Comparison of ENCODE assay signal across 8 cellular contexts in the genomic region with DNA sequence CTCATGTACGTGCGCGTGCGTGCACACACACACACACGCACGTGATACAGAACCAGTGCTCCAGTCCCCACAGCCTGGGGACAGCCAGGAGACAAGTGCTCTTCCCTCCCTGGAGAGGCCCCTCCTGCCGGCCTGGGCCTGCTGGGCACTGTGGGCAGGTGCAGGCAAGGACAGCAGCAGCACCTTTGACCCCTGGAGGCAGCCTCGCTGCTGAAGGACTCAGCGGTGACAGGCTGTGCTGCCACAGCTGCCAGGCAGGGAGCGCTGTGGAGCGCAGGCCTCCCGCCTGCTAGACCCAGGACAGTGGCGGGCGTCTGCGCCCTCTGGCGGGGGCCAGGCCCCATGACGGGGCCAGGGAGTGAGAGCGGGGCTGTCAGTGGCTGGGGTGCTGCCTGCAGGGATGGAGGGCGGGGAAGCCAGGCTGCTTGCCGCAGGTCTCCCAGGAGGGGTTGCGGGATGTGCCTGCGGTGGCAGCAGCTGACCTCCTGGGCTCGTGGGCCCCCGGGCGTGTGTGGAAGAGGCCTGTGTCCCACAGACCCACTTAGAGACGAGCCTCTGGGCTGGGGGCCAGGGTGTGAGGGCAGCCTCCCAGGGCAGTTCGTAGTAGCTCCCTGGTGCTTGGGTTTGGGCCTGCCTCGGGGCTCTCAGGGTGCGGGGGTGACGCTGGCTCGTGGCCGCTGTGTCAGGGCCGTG.
DNase-seq lines count a peak whose midpoint lies in the region; ATAC-seq and TF ChIP-seq lines count a peak whose summit lies in the region.

No MANE protein-coding gene starts in this region.

- peak overlapping the region; percentile 99 for H3K27ac ChIP-seq in RWPE1
- H3K27ac ChIP-seq in neuronal stem cell (replicated peaks; ENCODE audit: low read length) = no peak overlapping the region

- H3K79me1 ChIP-seq in neuronal stem cell (ENCODE audit: low read depth, low read length) = peaks cover 4% of the 10 kb centered on the region

- WGBS in neuronal stem cell (ENCODE audit: extremely low coverage in 2 of 2, insufficient read length in 2 of 2, insufficient replicate concordance in 1 of 2), 2 donors = no CpG with 5 or more reads among the region's 33 CpGs

- peaks cover 14 to 25% of the 10 kb centered on the region in 2 donors for H3K4me1 ChIP-seq in neuronal stem cell (ENCODE audit: control insufficient read depth in 2 of 2, insufficient read depth in 1 of 2, low read depth in 1 of 2, low read length in 2 of 2)

- H2AFZ ChIP-seq in neuronal stem cell (ENCODE audit: low read length) = no peak overlapping the region

- CTCF ChIA-PET in RWPE1 (lab: Yijun Ruan, JAX) = interaction anchor here (0.5 to 1.4 kb wide), 17 partner anchors 9 to 445 kb away, joined by 3 to 9 read pairs (median 4); no protein-coding TSS in a partner anchor

- H2AK5ac ChIP-seq in neuronal stem cell (ENCODE audit: low read depth, low read length) = peak overlapping the region; percentile 60

- peak overlapping the region; percentile 70 for H3K18ac ChIP-seq in neuronal stem cell (ENCODE audit: low read length)

- no peak overlapping the region for H4K8ac ChIP-seq in neuronal stem cell (ENCODE audit: low read depth, low read length)

- H2BK15ac ChIP-seq in neuronal stem cell (ENCODE audit: low read length) = peak overlapping the region; percentile 69

- ATAC-seq in GM21381 (IDR thresholded peaks at IDR 0.05; ENCODE audit: unreplicated experiment) = peak; percentile 78

- H2BK5ac ChIP-seq in neuronal stem cell (ENCODE audit: low read length) = peak overlapping the region; percentile 77

- POLR2A ChIA-PET in RWPE1 (lab: Yijun Ruan, JAX; ENCODE audit: low non-redundant PET) = no interaction called here

- no peak overlapping the region for H3K9ac ChIP-seq in neuronal stem cell (ENCODE audit: low read depth, low read length, poor library complexity)

- no peak overlapping the region for H2BK120ac ChIP-seq in neuronal stem cell (ENCODE audit: low read depth, low read length)

- peak; percentile 79 for DNase-seq in Caki2 (ENCODE audit: low read depth)
- peak; percentile 84 for DNase-seq in KBM-7
- DNase-seq in RWPE1 (ENCODE audit: low spot score) = peak; percentile 84
- DNase-seq in activated T-helper 1 cell treated with anti-CD3 and anti-CD28 coated beads, Interleukin-2, amount 50 U/mL, for 16 hours (ENCODE audit: low read depth in 1 of 2, low spot score in 1 of 2) = peak; percentile 71 to 86
- DNase-seq in fibroblast of the aortic adventitia (ENCODE audit: low read depth) = peak; percentile 71
- peak; percentile 88 for DNase-seq in neuronal stem cell (ENCODE audit: low spot score)
- DNase-seq in superior temporal gyrus (ENCODE audit: extremely low spot score) = peak; percentile 86

- no peak overlapping the region for H2BK12ac ChIP-seq in neuronal stem cell (ENCODE audit: low read length)

- in situ Hi-C loops in Caki2 (cut with HindIII; ENCODE audit: low pct_unique_long_range_greater_than_20kb, low sequenced_read_pairs) (no loop called here), KBM-7 (cut with MboI; ENCODE audit: low pct_unique_long_range_greater_than_20kb, low sequenced_read_pairs) (no loop called here)

- no peaks in the 10 kb centered on the region for H3K9me3 ChIP-seq in neuronal stem cell (replicated peaks in 1 of 2; ENCODE audit: control insufficient read depth in 2 of 2, insufficient read depth in 1 of 2, low read depth in 1 of 2, low read length in 2 of 2)

- no peak overlapping the region for H3K4me2 ChIP-seq in neuronal stem cell (ENCODE audit: insufficient read depth, low read length, poor library complexity, severe bottlenecking)

- H3K4me3 ChIP-seq in fibroblast of the aortic adventitia (ENCODE audit: low read depth, low read length) (no peak overlapping the region), neuronal stem cell (ENCODE audit: low read length in 2 of 2) (peak overlapping the region in 1 of 2 donors; percentile 9)

- no peaks in the 10 kb centered on the region for H3K27me3 ChIP-seq in neuronal stem cell (ENCODE audit: control insufficient read depth in 3 of 3, insufficient read depth in 3 of 3, low read depth in 1 of 3, low read length in 3 of 3)

- H4K91ac ChIP-seq in neuronal stem cell (ENCODE audit: low read depth, low read length, poor library complexity) = no peak overlapping the region

- H3K4ac ChIP-seq in neuronal stem cell (ENCODE audit: low read length) = no peak overlapping the region

- peaks cover 20 to 40% of the 10 kb centered on the region in 2 donors for H3K36me3 ChIP-seq in neuronal stem cell (replicated peaks in 1 of 2; ENCODE audit: control insufficient read depth in 2 of 2, insufficient read depth in 2 of 2, low read length in 2 of 2)

- TF ChIP-seq CTCF in RWPE1 (conservative IDR thresholded peaks at IDR 0.05; ENCODE audit: low read depth) (peak; percentile 100), fibroblast of the aortic adventitia (IDR thresholded peaks at IDR 0.05; ENCODE audit: insufficient read depth, low read length) (peak; percentile 100)

- H3K14ac ChIP-seq in neuronal stem cell (ENCODE audit: low read length) = no peak overlapping the region

- peak overlapping the region; percentile 34 for H3K23ac ChIP-seq in neuronal stem cell (ENCODE audit: low read depth, low read length, poor library complexity)
